Comparison of ENCODE assay signal across 8 cellular contexts in the genomic region with DNA sequence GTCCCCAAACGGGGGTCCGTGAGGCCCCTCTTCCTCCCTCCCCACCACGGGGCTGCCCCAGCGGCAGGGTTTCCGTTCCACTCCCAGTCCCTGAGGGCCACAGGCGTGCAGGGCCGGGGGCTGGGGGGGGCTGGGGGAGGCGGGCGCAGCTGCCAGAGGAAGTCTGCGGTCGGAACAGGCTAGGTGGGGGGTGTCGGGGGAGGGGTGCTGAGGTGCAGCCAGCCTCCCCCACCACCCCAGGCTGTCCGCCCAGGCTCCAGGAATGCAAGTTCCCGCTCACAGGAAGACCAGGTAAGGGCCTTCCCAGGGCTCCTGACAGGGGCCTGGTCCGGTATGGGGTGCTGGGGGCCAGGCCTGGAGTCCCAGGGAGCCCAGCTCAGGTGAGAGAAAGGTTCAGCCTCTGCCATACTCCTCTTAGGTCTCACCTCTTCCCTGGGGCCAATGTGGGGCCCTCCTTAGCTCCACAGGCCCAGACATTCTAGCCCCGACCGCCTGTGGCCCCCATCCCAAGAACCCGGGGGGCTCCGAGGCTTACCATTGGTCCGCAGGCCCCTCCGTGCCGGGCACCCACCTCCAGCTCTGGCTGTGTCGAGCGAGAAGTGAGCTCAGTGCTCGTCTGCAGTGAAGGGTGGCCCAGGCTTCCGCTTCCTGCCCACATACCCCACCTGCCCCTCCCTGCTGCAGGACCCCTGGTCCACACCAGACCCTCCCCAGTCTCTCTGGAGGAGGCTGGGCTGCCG. TPM values are rescaled to one million over a fixed set of nuclear protein-coding genes. Genes with fewer than 3 reads are reported as not detected.
DNase-seq lines count a peak whose midpoint lies in the region; ATAC-seq and TF ChIP-seq lines count a peak whose summit lies in the region.

A gene with protein sequence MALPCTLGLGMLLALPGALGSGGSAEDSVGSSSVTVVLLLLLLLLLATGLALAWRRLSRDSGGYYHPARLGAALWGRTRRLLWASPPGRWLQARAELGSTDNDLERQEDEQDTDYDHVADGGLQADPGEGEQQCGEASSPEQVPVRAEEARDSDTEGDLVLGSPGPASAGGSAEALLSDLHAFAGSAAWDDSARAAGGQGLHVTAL (minus strand): TSS at position 601 of the 740 bp plus-strand sequence. CDS start 63 bp downstream, at position 538.

- H3K4me3 ChIP-seq in right lobe of liver, result peak within 1 kb of the TSS in 2 of 3 donors; percentile 11 to 27
- peak within 1 kb of the TSS; percentile 14 for H3K4me3 ChIP-seq in suprapubic skin

- peaks cover 14% of the 10 kb centered on the region for H3K4me1 Mint-ChIP-seq in Calu3 (ENCODE audit: low read depth, unreplicated experiment)

- H3K27ac Mint-ChIP-seq in Calu3 (ENCODE audit: unreplicated experiment), result no peak within 1 kb of the TSS

- WGBS in right lobe of liver (ENCODE audit: insufficient coverage, low coverage, low lambda C conversion rate, missing lambda C conversion rate), result 63% methylated on average over 9 of the region's 27 CpGs
- WGBS in suprapubic skin, result 53% methylated on average over 11 of the region's 27 CpGs

- H3K27ac ChIP-seq in 22Rv1, result peak within 1 kb of the TSS; percentile 89
- no peak within 1 kb of the TSS for H3K27ac ChIP-seq in right lobe of liver
- no peak within 1 kb of the TSS for H3K27ac ChIP-seq in suprapubic skin

- peaks cover 0 to 38% (median 11%) of the 10 kb centered on the region in 4 donors for H3K36me3 ChIP-seq in right lobe of liver
- H3K36me3 ChIP-seq in suprapubic skin, result peaks cover 79% of the 10 kb centered on the region

- no peak for TF ChIP-seq POLR2A in right lobe of liver (IDR thresholded peaks at IDR 0.05)
- no peak for TF ChIP-seq POLR2A in suprapubic skin (IDR thresholded peaks at IDR 0.05)

- no peaks in the 10 kb centered on the region for H3K9me3 Mint-ChIP-seq in Calu3 (ENCODE audit: low read depth, unreplicated experiment)

- H3K4me3 Mint-ChIP-seq in Calu3 (ENCODE audit: low read depth, unreplicated experiment), result no peak within 1 kb of the TSS

- TF ChIP-seq CTCF in 22Rv1 (IDR thresholded peaks at IDR 0.05) (no peak), right lobe of liver (IDR thresholded peaks at IDR 0.05) (no peak), suprapubic skin (IDR thresholded peaks at IDR 0.05) (no peak), Calu3 (IDR thresholded peaks at IDR 0.05; ENCODE audit: unreplicated experiment) (no peak)

- H3K27me3 Mint-ChIP-seq in Calu3 (ENCODE audit: unreplicated experiment), result no peaks in the 10 kb centered on the region

- ATAC-seq in HG02852 (IDR thresholded peaks at IDR 0.05; ENCODE audit: unreplicated experiment) (peak; percentile 40), right lobe of liver (peak; percentile 3 to 30 (median 12))

- H3K27me3 ChIP-seq in right lobe of liver (no peaks in the 10 kb centered on the region), suprapubic skin (no peaks in the 10 kb centered on the region)

- CTCF ChIA-PET in Calu3 (lab: Charles Lee), result no interaction called here

- intact Hi-C loops in right lobe of liver (cut with DNase I) (no loop called here), Calu3 (cut with micrococcal nuclease; ENCODE audit: unreplicated experiment) (no loop called here)

- TF ChIP-seq EP300 in suprapubic skin (IDR thresholded peaks at IDR 0.05), result no peak

- BruUV-seq in Calu3 (replicated peaks; lab: Mats Ljungman, UMichigan), result no TSS peak

- no peaks in the 10 kb centered on the region for H3K9me3 ChIP-seq in right lobe of liver
- no peaks in the 10 kb centered on the region for H3K9me3 ChIP-seq in suprapubic skin

- peak; percentile 69 for DNase-seq in activated CD8-positive, alpha-beta memory T cell treated with anti-CD3 and anti-CD28 coated beads, Interleukin-2, amount 50 U/mL, for 4 hours
- DNase-seq in right lobe of liver (peak in 1 of 3 donors; percentile 35), suprapubic skin (ENCODE audit: low spot score in 2 of 2) (no peak), Calu3 (no peak), NCI-H510A (lab: John Stamatoyannopoulos, UW) (no peak), HT-29 (ENCODE audit: low spot score) (no peak)

- H3K4me1 ChIP-seq in right lobe of liver (peaks cover 0 to 2% (median 0%) of the 10 kb centered on the region in 4 donors), suprapubic skin (peaks cover 49% of the 10 kb centered on the region)

- H3K36me3 Mint-ChIP-seq in Calu3 (ENCODE audit: insufficient read depth, unreplicated experiment), result peaks cover 73% of the 10 kb centered on the region

RNA-seq across cellular contexts. Expression of the gene that starts here (rescaled TPM):
- total RNA-seq in right lobe of liver (1 to 10 TPM in 4 of 6 experiments, under 1 TPM in 2; 0.72 to 2.8 (median 2.1) TPM), suprapubic skin (1 to 10 TPM in 2 of 4 donors, under 1 TPM in 2; 0.59 to 4.3 (median 2.0) TPM), Calu3 (2022) (0.51 and 1.3 TPM in 2 replicates)
- total RNA-seq in HT-29 (2014; rRNA removed; shearing (Covaris generic)), result 1.9 and 4.0 TPM in 2 replicates
